ENCODE assay signal across 25 cellular contexts in genomic region chr2:42847596-42848151, GRCh38. TPM values are rescaled to one million over a fixed set of nuclear protein-coding genes. Genes with fewer than 3 reads are reported as not detected.
DNase-seq lines count a peak whose midpoint lies in the region; ATAC-seq and TF ChIP-seq lines count a peak whose summit lies in the region.
"Had no signal": no experiment of that assay in that cellular context is flagged by ENCODE, and none has a peak within 500 bp of the region (broad histone marks: within the 10 kb centered on the region; RNA-seq: fewer than 3 reads in every experiment).

No MANE protein-coding gene starts in this region.

- POLR2A ChIA-PET in MCF 10A (lab: Yijun Ruan, JAX): interaction anchor here (0.7 kb wide), 1 partner anchor 600 kb away, joined by 3 read pairs; no protein-coding TSS in a partner anchor
- POLR2A ChIA-PET in T-cell (lab: Charles Lee): no interaction called here

- CTCF ChIA-PET in MCF 10A (lab: Yijun Ruan, JAX): interaction anchor here (0.6 to 2.6 kb wide), 4 partner anchors 11 to 944 kb away, joined by 3 to 12 read pairs (median 4); no protein-coding TSS in a partner anchor
- CTCF ChIA-PET in T-cell (lab: Charles Lee): no interaction called here

- DNase-seq in breast epithelium (ENCODE audit: low spot score in 2 of 2) (no peak), MCF 10A (ENCODE audit: unreplicated experiment) (no peak), coronary artery (ENCODE audit: low spot score) (peak; percentile 59), neural crest cell (ENCODE audit: low read depth, low spot score) (no peak), upper lobe of right lung (peak; percentile 57), T-cell (no peak), left colon (no peak)
- DNase-seq: 8988T; C1 segment of cervical spinal cord; Calu3; CD8-positive, alpha-beta memory T cell; DMS153; Karpas-422; NCI-H1417 treated with DMSO at 0.1 percent for 48 hours; NCI-H187; NCI-H510A treated with DMSO at 0.1 percent for 48 hours; NCI-H748 treated with DMSO at 0.1 percent for 48 hours; NK-92 treated with Interleukin-12 subunit alpha and Interleukin-12 subunit beta, amount 100 ng/mL, for 24 hours; SIG-M5 had no signal

- no peaks in the 10 kb centered on the region for H3K36me3 ChIP-seq in breast epithelium
- H3K36me3 ChIP-seq in upper lobe of right lung: no peaks in the 10 kb centered on the region

- peak overlapping the region; percentile 40 to 75 for H3K27ac ChIP-seq in breast epithelium
- H3K27ac ChIP-seq in coronary artery: peak overlapping the region; percentile 8 to 26
- no peak overlapping the region for H3K27ac ChIP-seq in upper lobe of right lung
- H3K27ac ChIP-seq: RWPE1 had no signal

- no peaks in the 10 kb centered on the region for H3K9me3 ChIP-seq in breast epithelium
- H3K9me3 ChIP-seq in upper lobe of right lung: no peaks in the 10 kb centered on the region

- H3K4me1 ChIP-seq in breast epithelium: no peaks in the 10 kb centered on the region
- H3K4me1 ChIP-seq in upper lobe of right lung: peaks cover 14% of the 10 kb centered on the region

- H3K27me3 ChIP-seq in breast epithelium (no peaks in the 10 kb centered on the region), upper lobe of right lung (no peaks in the 10 kb centered on the region)

- ATAC-seq in upper lobe of right lung (no peak), T-cell (replicated peaks in 1 of 4) (no peak), left colon (no peak), GM18870 (IDR thresholded peaks at IDR 0.05; ENCODE audit: unreplicated experiment) (no peak)
- ATAC-seq: SK-N-SH treated with all-trans-retinoic acid at 6 μM for 48 hours had no signal

- H3K9me3 Mint-ChIP-seq in MCF 10A (ENCODE audit: unreplicated experiment): no peaks in the 10 kb centered on the region
- H3K9me3 Mint-ChIP-seq in neural crest cell: no peaks in the 10 kb centered on the region
- no peaks in the 10 kb centered on the region for H3K9me3 Mint-ChIP-seq in T-cell
- H3K9me3 Mint-ChIP-seq: CD8-positive, alpha-beta memory T cell had no signal

- TF ChIP-seq CTCF in breast epithelium (IDR thresholded peaks at IDR 0.05): no peak
- TF ChIP-seq CTCF in MCF 10A (IDR thresholded peaks at IDR 0.05; ENCODE audit: unreplicated experiment): no peak
- no peak for TF ChIP-seq CTCF in coronary artery (IDR thresholded peaks at IDR 0.05)
- no peak for TF ChIP-seq CTCF in neural crest cell (conservative IDR thresholded peaks at IDR 0.05)
- TF ChIP-seq CTCF in upper lobe of right lung (IDR thresholded peaks at IDR 0.05): no peak

- H3K4me3 Mint-ChIP-seq in MCF 10A (ENCODE audit: unreplicated experiment): no peak overlapping the region
- H3K4me3 Mint-ChIP-seq in neural crest cell: no peak overlapping the region
- no peak overlapping the region for H3K4me3 Mint-ChIP-seq in T-cell
- H3K4me3 Mint-ChIP-seq: CD8-positive, alpha-beta memory T cell had no signal

- no peak overlapping the region for H3K27ac Mint-ChIP-seq in MCF 10A (ENCODE audit: low read depth, unreplicated experiment)
- H3K27ac Mint-ChIP-seq in neural crest cell (ENCODE audit: unreplicated experiment): peak overlapping the region; percentile 75
- H3K27ac Mint-ChIP-seq in T-cell: no peak overlapping the region

- H3K27me3 Mint-ChIP-seq in MCF 10A (ENCODE audit: insufficient read depth, unreplicated experiment): no peaks in the 10 kb centered on the region
- H3K27me3 Mint-ChIP-seq in neural crest cell (ENCODE audit: low read depth): no peaks in the 10 kb centered on the region
- no peaks in the 10 kb centered on the region for H3K27me3 Mint-ChIP-seq in T-cell

- H3K4me1 Mint-ChIP-seq in MCF 10A (ENCODE audit: insufficient read depth, unreplicated experiment) (peaks cover 6% of the 10 kb centered on the region), neural crest cell (peaks cover 13% of the 10 kb centered on the region), T-cell (no peaks in the 10 kb centered on the region)
- H3K4me1 Mint-ChIP-seq: CD8-positive, alpha-beta memory T cell had no signal

- H3K4me3 ChIP-seq in breast epithelium: no peak overlapping the region
- no peak overlapping the region for H3K4me3 ChIP-seq in coronary artery
- H3K4me3 ChIP-seq in upper lobe of right lung: no peak overlapping the region

- intact Hi-C loops in breast epithelium (cut with DNase I; ENCODE audit: low total_unique reads): no loop called here
- intact Hi-C loops in MCF 10A (cut with micrococcal nuclease): no loop called here
- intact Hi-C loops in upper lobe of right lung (cut with DNase I): no loop called here
- intact Hi-C loops in left colon (cut with DNase I, micrococcal nuclease): loop anchor here in 1 of 2 donors (10.0 kb wide), 1 partner anchor 87 kb away; no protein-coding TSS in a partner anchor

- BruUV-seq in MCF 10A (replicated peaks; lab: Mats Ljungman, UMichigan): no TSS peak

- TF ChIP-seq POLR2A in breast epithelium (IDR thresholded peaks at IDR 0.05): no peak

- H3K36me3 Mint-ChIP-seq in MCF 10A (ENCODE audit: insufficient read depth, unreplicated experiment) (no peaks in the 10 kb centered on the region), neural crest cell (ENCODE audit: low read depth) (no peaks in the 10 kb centered on the region), T-cell (no peaks in the 10 kb centered on the region)
- H3K36me3 Mint-ChIP-seq: CD8-positive, alpha-beta memory T cell had no signal

RNA-seq across cellular contexts. Expression of gene HAAO, which starts 55.3 kb away (rescaled TPM):
- 1 to 10 TPM; 4.4 to 6.2 (median 5.9) TPM for total RNA-seq in breast epithelium
- total RNA-seq in MCF 10A (2022): not detected in 2 replicates
- 3.5 and 4.9 TPM in 2 replicates for total RNA-seq in neural crest cell
- 6.4 TPM for total RNA-seq in upper lobe of right lung
- total RNA-seq in T-cell: under 1 TPM in 3 of 5 donors, not detected in 2; 0.38 to 0.72 (median 0.61) TPM
- total RNA-seq in left colon: 10 to 100 TPM; 18.9 to 19.2 TPM
- total RNA-seq: Daoy, H4, M059J had no signal

Comparison
In these comparisons a context has a peak if more than half of its experiments do, and no peak if none do; other contexts are left out.
1. DNase-seq: peak in coronary artery (single experiment) and upper lobe of right lung (single experiment); none in breast epithelium (0 of 2), MCF 10A (single experiment), neural crest cell (single experiment), T-cell (0 of 34) and left colon (0 of 2).